21 cellular contexts compared by ENCODE assay signal in the genomic region with DNA sequence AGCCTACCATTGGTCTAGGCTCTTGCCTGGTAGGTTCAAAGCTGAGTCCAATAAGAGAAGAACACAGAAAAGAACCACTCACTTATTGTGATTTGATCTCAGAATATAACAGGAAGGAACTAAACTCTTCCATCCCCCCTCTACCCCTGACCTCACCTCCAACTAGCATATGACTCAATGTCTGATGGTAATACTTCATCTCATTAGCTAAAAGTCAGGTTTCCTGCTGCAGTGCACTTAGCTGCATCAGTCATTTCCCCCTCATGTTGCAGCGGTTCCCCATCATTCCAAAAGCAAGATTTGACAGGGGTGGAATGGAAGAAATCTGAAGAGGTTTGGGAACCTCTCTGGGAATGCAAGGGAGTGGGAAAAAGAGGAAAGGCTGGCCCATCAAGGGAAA.
DNase-seq lines count a peak whose midpoint lies in the region; FAIRE-seq and TF ChIP-seq lines count a peak whose summit lies in the region.
"Had no signal": no experiment of that assay in that cellular context is flagged by ENCODE, and none has a peak within 500 bp of the region (broad histone marks: within the 10 kb centered on the region; RNA-seq: fewer than 3 reads in every experiment).

No MANE protein-coding gene starts in this region.

- no peaks in the 10 kb centered on the region for H3K9me3 ChIP-seq in tibial artery
- H3K9me3 ChIP-seq in PC-9 (ENCODE audit: insufficient read depth, low read depth) = no peaks in the 10 kb centered on the region
- H3K9me3 ChIP-seq: Caco-2 had no signal

- no peak for FAIRE-seq in bronchial epithelial cell (lab: Jason Lieb, UNC)
- FAIRE-seq: A204.1, H54, HepG2, HTR-8/SVneo had no signal

- no peaks in the 10 kb centered on the region for H3K27me3 ChIP-seq in bronchial epithelial cell (ENCODE audit: control insufficient read depth, insufficient read depth, low read length)
- no peaks in the 10 kb centered on the region for H3K27me3 ChIP-seq in kidney epithelial cell (ENCODE audit: control insufficient read depth, insufficient read depth, low read length)
- no peaks in the 10 kb centered on the region for H3K27me3 ChIP-seq in tibial artery
- H3K27me3 ChIP-seq in PC-9 (ENCODE audit: insufficient read depth, low read depth) = no peaks in the 10 kb centered on the region

- no peaks in the 10 kb centered on the region for H3K79me2 ChIP-seq in PC-9 (ENCODE audit: low read depth)

- no peaks in the 10 kb centered on the region for H3F3A ChIP-seq in PC-9 (ENCODE audit: insufficient read depth, low read depth)

- H2AFZ ChIP-seq in PC-9 = no peak overlapping the region
- H2AFZ ChIP-seq: GM23338 had no signal

- peak; percentile 28 for DNase-seq in HT1080 (ENCODE audit: low read depth)
- peak; percentile 7 for DNase-seq in bronchial epithelial cell (ENCODE audit: low read depth)
- DNase-seq in kidney epithelial cell (ENCODE audit: low read depth) = peak; percentile 5
- no peak for DNase-seq in EL
- DNase-seq in HUDEP-2 (lab: John Stamatoyannopoulos, UW; ENCODE audit: unreplicated experiment in 76 of 76) = no peak
- DNase-seq in tibial artery = no peak
- DNase-seq in PC-9 = no peak
- DNase-seq: AML-193; Caco-2; CD4-positive, alpha-beta T cell; DMS153; DMS79; GF-D8; HCEC 1CT had no signal

- intact Hi-C loops in tibial artery (cut with DNase I; ENCODE audit: low total_unique reads) = no loop called here
- intact Hi-C loops in PC-9 (cut with micrococcal nuclease; ENCODE audit: unreplicated experiment) = no loop called here

- CTCF ChIA-PET in PC-9 (lab: Charles Lee) = interaction anchor here (0.6 kb wide), 1 partner anchor 19 kb away, joined by 3 read pairs; no protein-coding TSS in a partner anchor

- H3K4me1 ChIP-seq in tibial artery (no peaks in the 10 kb centered on the region), PC-9 (replicated peaks; ENCODE audit: insufficient read depth) (no peaks in the 10 kb centered on the region)
- H3K4me1 ChIP-seq: Caco-2 had no signal

- no peak overlapping the region for H3K4me2 ChIP-seq in PC-9
- H3K4me2 ChIP-seq: GM23338 had no signal

- no TSS peak for BruUV-seq in PC-9 (replicated peaks; lab: Mats Ljungman, UMichigan)

- no peak for TF ChIP-seq CTCF in bronchial epithelial cell (IDR thresholded peaks at IDR 0.05; ENCODE audit: insufficient read depth, low read length, severe bottlenecking)
- TF ChIP-seq CTCF in kidney epithelial cell (IDR thresholded peaks at IDR 0.05; ENCODE audit: insufficient read depth, low read length, poor library complexity, severe bottlenecking) = no peak
- TF ChIP-seq CTCF in tibial artery (IDR thresholded peaks at IDR 0.05) = no peak
- no peak for TF ChIP-seq CTCF in PC-9 (conservative IDR thresholded peaks at IDR 0.05)

- H4K20me1 ChIP-seq in PC-9 (ENCODE audit: insufficient read depth) = no peaks in the 10 kb centered on the region

- H3K36me3 ChIP-seq in bronchial epithelial cell (ENCODE audit: control insufficient read depth, insufficient read depth, low read length) (no peaks in the 10 kb centered on the region), kidney epithelial cell (ENCODE audit: control insufficient read depth, insufficient read depth, low read length) (no peaks in the 10 kb centered on the region), tibial artery (no peaks in the 10 kb centered on the region), PC-9 (ENCODE audit: low read depth) (no peaks in the 10 kb centered on the region)

- no peak overlapping the region for H3K4me3 ChIP-seq in bronchial epithelial cell (ENCODE audit: low read depth, low read length)
- H3K4me3 ChIP-seq in kidney epithelial cell (ENCODE audit: low read depth, low read length) = no peak overlapping the region
- no peak overlapping the region for H3K4me3 ChIP-seq in tibial artery
- H3K4me3 ChIP-seq in PC-9 = no peak overlapping the region
- H3K4me3 ChIP-seq: GM23338 had no signal

- H3K27ac ChIP-seq in tibial artery = no peak overlapping the region
- no peak overlapping the region for H3K27ac ChIP-seq in PC-9
- H3K27ac ChIP-seq: C4-2B, HL-60 had no signal

- POLR2A ChIA-PET in PC-9 (lab: Charles Lee; ENCODE audit: unreplicated experiment) = no interaction called here

- no peaks in the 10 kb centered on the region for H3K9me2 ChIP-seq in PC-9 (ENCODE audit: insufficient read depth)

Comparison
In these comparisons a context has a peak if more than half of its experiments do, and no peak if none do; other contexts are left out.
1. DNase-seq: peak in HT1080 (single experiment), bronchial epithelial cell (single experiment) and kidney epithelial cell (single experiment); none in EL (single experiment), HUDEP-2 (0 of 76), tibial artery (0 of 2) and PC-9 (0 of 2).